15 cellular contexts compared by ENCODE assay signal in the genomic region with DNA sequence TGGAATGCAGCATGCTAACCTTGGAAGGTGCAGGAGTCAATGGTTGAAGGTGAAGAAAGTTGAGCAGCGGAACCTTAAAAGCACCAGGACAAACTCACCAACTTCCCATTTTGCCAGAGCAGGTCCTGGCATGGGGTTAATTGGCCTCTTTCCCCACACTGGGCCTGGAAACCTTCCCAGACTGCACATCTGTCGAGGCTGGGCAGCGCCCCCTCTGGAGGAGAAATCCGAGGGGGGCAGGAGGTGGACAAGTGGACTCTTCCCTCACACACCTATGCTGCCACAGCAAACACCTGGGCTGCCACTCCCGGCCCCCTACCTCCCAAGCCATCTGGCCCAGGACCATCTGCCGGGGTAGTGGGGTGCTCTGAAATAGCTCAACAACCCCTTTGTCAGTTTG.
"Had no signal": no experiment of that assay in that cellular context is flagged by ENCODE, and none has a peak within 500 bp of the region (broad histone marks: within the 10 kb centered on the region; RNA-seq: fewer than 3 reads in every experiment).

No MANE protein-coding gene starts in this region.

- H3K27ac Mint-ChIP-seq: activated B cell treated with CpG ODN at 0.5 μM for 24 hours; activated CD4-positive, alpha-beta T cell treated with anti-CD3 and anti-CD28 coated beads, Interleukin-2, amount 10 ng/mL, durations not matched to agents 24 days and 14 days; activated naive CD8-positive, alpha-beta T cell treated with anti-CD3 and anti-CD28 coated beads, Interleukin-2, amount 50 U/mL, for 24 hours; activated T-helper 1 cell treated with anti-CD3 and anti-CD28 coated beads, Interleukin-12 subunit alpha, Interleukin-12 subunit beta, Interleukin-2, Interleukin-4 antibody, amounts not matched to agents 30 ng/mL and 10 ng/mL and 1 ng/mL, durations not matched to agents 14 hours and 24 hours and 36 hours; dendritic cell treated with granulocyte-macrophage colony-stimulating factor and Interleukin-4, amounts not matched to agents 40 ng/mL and 50 ng/mL, for 4 days; natural killer cell treated with Interleukin-12 subunit alpha and Interleukin-12 subunit beta and Interleukin-15 and Interleukin-18, amount 100 ng/mL, for 72 hours; progenitor cell of endocrine pancreas; stimulated activated memory B cell treated with anti-CD40 and anti-IgM and Interleukin-4, amounts not matched to agents 10 μg/mL and 1 μg/mL and 100 μg/mL, for 72 hours had no signal

- H3K27me3 Mint-ChIP-seq: activated B cell treated with CpG ODN at 0.5 μM for 24 hours; activated CD4-positive, alpha-beta T cell treated with anti-CD3 and anti-CD28 coated beads, Interleukin-2, amount 10 ng/mL, durations not matched to agents 24 days and 14 days; dendritic cell treated with granulocyte-macrophage colony-stimulating factor and Interleukin-4, amounts not matched to agents 40 ng/mL and 50 ng/mL, for 4 days; natural killer cell treated with Interleukin-12 subunit alpha and Interleukin-12 subunit beta and Interleukin-15 and Interleukin-18, amount 100 ng/mL, for 72 hours; stimulated activated memory B cell treated with anti-CD40 and anti-IgM and Interleukin-4, amounts not matched to agents 10 μg/mL and 1 μg/mL and 100 μg/mL, for 72 hours had no signal

- DNase-seq: activated B cell treated with CpG ODN at 0.5 μM for 24 hours; activated CD4-positive, alpha-beta T cell treated with anti-CD3 and anti-CD28 coated beads, Interleukin-2, amount 10 ng/mL, durations not matched to agents 24 days and 14 days; activated naive CD4-positive, alpha-beta T cell; activated naive CD8-positive, alpha-beta T cell treated with anti-CD3 and anti-CD28 coated beads, Interleukin-2, amount 50 U/mL, for 24 hours; erythroblast; glutamatergic neuron; right cardiac atrium; small intestine; upper lobe of left lung had no signal

- H3K36me3 Mint-ChIP-seq: natural killer cell treated with Interleukin-12 subunit alpha and Interleukin-12 subunit beta and Interleukin-15 and Interleukin-18, amount 100 ng/mL, for 72 hours; stimulated activated memory B cell treated with anti-CD40 and anti-IgM and Interleukin-4, amounts not matched to agents 10 μg/mL and 1 μg/mL and 100 μg/mL, for 72 hours had no signal

- H3K4me3 Mint-ChIP-seq: activated B cell treated with CpG ODN at 0.5 μM for 24 hours; activated CD4-positive, alpha-beta T cell treated with anti-CD3 and anti-CD28 coated beads, Interleukin-2, amount 10 ng/mL, durations not matched to agents 24 days and 14 days; activated naive CD8-positive, alpha-beta T cell treated with anti-CD3 and anti-CD28 coated beads, Interleukin-2, amount 50 U/mL, for 24 hours; activated T-helper 1 cell treated with anti-CD3 and anti-CD28 coated beads, Interleukin-12 subunit alpha, Interleukin-12 subunit beta, Interleukin-2, Interleukin-4 antibody, amounts not matched to agents 30 ng/mL and 10 ng/mL and 1 ng/mL, durations not matched to agents 14 hours and 24 hours and 36 hours; dendritic cell treated with granulocyte-macrophage colony-stimulating factor and Interleukin-4, amounts not matched to agents 40 ng/mL and 50 ng/mL, for 4 days; natural killer cell treated with Interleukin-12 subunit alpha and Interleukin-12 subunit beta and Interleukin-15 and Interleukin-18, amount 100 ng/mL, for 72 hours; stimulated activated memory B cell treated with anti-CD40 and anti-IgM and Interleukin-4, amounts not matched to agents 10 μg/mL and 1 μg/mL and 100 μg/mL, for 72 hours had no signal

- H3K9me3 Mint-ChIP-seq: activated B cell treated with CpG ODN at 0.5 μM for 24 hours; activated CD4-positive, alpha-beta T cell treated with anti-CD3 and anti-CD28 coated beads, Interleukin-2, amount 10 ng/mL, durations not matched to agents 24 days and 14 days; dendritic cell treated with granulocyte-macrophage colony-stimulating factor and Interleukin-4, amounts not matched to agents 40 ng/mL and 50 ng/mL, for 4 days had no signal

- H3K27ac ChIP-seq: upper lobe of left lung had no signal

- ATAC-seq: activated naive CD8-positive, alpha-beta T cell treated with anti-CD3 and anti-CD28 coated beads, Interleukin-2, amount 50 U/mL, for 24 hours; left lobe of liver; natural killer cell treated with Interleukin-12 subunit alpha and Interleukin-12 subunit beta and Interleukin-15 and Interleukin-18, amount 100 ng/mL, for 72 hours; right cardiac atrium; stimulated activated memory B cell treated with anti-CD40 and anti-IgM and Interleukin-4, amounts not matched to agents 10 μg/mL and 1 μg/mL and 100 μg/mL, for 72 hours had no signal

- H3K4me3 ChIP-seq: upper lobe of left lung had no signal

- H3K4me1 Mint-ChIP-seq: activated B cell treated with CpG ODN at 0.5 μM for 24 hours; activated CD4-positive, alpha-beta T cell treated with anti-CD3 and anti-CD28 coated beads, Interleukin-2, amount 10 ng/mL, durations not matched to agents 24 days and 14 days; activated naive CD8-positive, alpha-beta T cell treated with anti-CD3 and anti-CD28 coated beads, Interleukin-2, amount 50 U/mL, for 24 hours; stimulated activated memory B cell treated with anti-CD40 and anti-IgM and Interleukin-4, amounts not matched to agents 10 μg/mL and 1 μg/mL and 100 μg/mL, for 72 hours had no signal

- H3K4me1 ChIP-seq: upper lobe of left lung had no signal

- H3K36me3 ChIP-seq: upper lobe of left lung had no signal

- H3K9me3 ChIP-seq: upper lobe of left lung had no signal

- H3K27me3 ChIP-seq: upper lobe of left lung had no signal
